In genomic region chr6:167828325-167828956, GRCh38 we compare ENCODE assay signal across 8 cellular contexts. TPM values are rescaled to one million over a fixed set of nuclear protein-coding genes. Genes with fewer than 3 reads are reported as not detected.
DNase-seq lines count a peak whose midpoint lies in the region; ATAC-seq and TF ChIP-seq lines count a peak whose summit lies in the region.

No MANE protein-coding gene starts in this region.

- ATAC-seq in WTC11, result no peak
- ATAC-seq in HG03432 (IDR thresholded peaks at IDR 0.05; ENCODE audit: unreplicated experiment), result no peak
- ATAC-seq in GM19324 (IDR thresholded peaks at IDR 0.05; ENCODE audit: low FRiP score, unreplicated experiment), result no peak

- CTCF ChIA-PET in WTC11 (lab: Charles Lee), result interaction anchor here (1.0 to 1.6 kb wide), 3 partner anchors 11 to 70 kb away, joined by 3 to 6 read pairs (median 3); no protein-coding TSS in a partner anchor

- peaks cover 44% of the 10 kb centered on the region for H3K4me1 Mint-ChIP-seq in activated CD4-positive, alpha-beta T cell treated with anti-CD3 and anti-CD28 coated beads, Interleukin-2, amount 10 ng/mL, durations not matched to agents 24 days and 14 days
- H3K4me1 Mint-ChIP-seq in WTC11, result peaks cover 59% of the 10 kb centered on the region

- DNase-seq in activated CD4-positive, alpha-beta T cell treated with anti-CD3 and anti-CD28 coated beads, Interleukin-2, amount 10 ng/mL, durations not matched to agents 24 days and 14 days, result no peak
- no peak for DNase-seq in activated CD4-positive, alpha-beta T cell treated with anti-CD3 and anti-CD28 coated beads, Interleukin-2, amount 50 U/mL, for 4 hours
- DNase-seq in WTC11 (ENCODE audit: low spot score), result no peak
- DNase-seq in OCI-M1 (lab: John Stamatoyannopoulos, UW), result no peak

- H3K27me3 ChIP-seq in iPS-18a (ENCODE audit: control insufficient read depth, insufficient read depth, low read length), result peaks cover 3% of the 10 kb centered on the region
- H3K27me3 ChIP-seq in subcutaneous abdominal adipose tissue (ENCODE audit: control insufficient read depth in 5 of 5, insufficient read depth in 4 of 5, low read length in 5 of 5), result peaks cover 0 to 2% (median 0%) of the 10 kb centered on the region in 5 donors

- no peaks in the 10 kb centered on the region for H3K9me3 Mint-ChIP-seq in activated CD4-positive, alpha-beta T cell treated with anti-CD3 and anti-CD28 coated beads, Interleukin-2, amount 10 ng/mL, durations not matched to agents 24 days and 14 days
- no peaks in the 10 kb centered on the region for H3K9me3 Mint-ChIP-seq in WTC11

- H3K9me3 ChIP-seq in iPS-18a (ENCODE audit: control insufficient read depth, low read depth, low read length) (no peaks in the 10 kb centered on the region), subcutaneous abdominal adipose tissue (ENCODE audit: control insufficient read depth in 5 of 5, low read length in 5 of 5) (no peaks in the 10 kb centered on the region)

- no peaks in the 10 kb centered on the region for H3K36me3 ChIP-seq in iPS-18a (ENCODE audit: control insufficient read depth, low read depth, low read length)
- no peaks in the 10 kb centered on the region for H3K36me3 ChIP-seq in subcutaneous abdominal adipose tissue (ENCODE audit: control insufficient read depth in 5 of 5, insufficient read depth in 5 of 5, low read length in 5 of 5)

- H3K4me1 ChIP-seq in iPS-18a (ENCODE audit: control insufficient read depth, low read depth, low read length), result peaks cover 35% of the 10 kb centered on the region
- H3K4me1 ChIP-seq in subcutaneous abdominal adipose tissue (ENCODE audit: control insufficient read depth in 5 of 5, insufficient read depth in 5 of 5, low read length in 5 of 5), result peaks cover 0 to 39% (median 30%) of the 10 kb centered on the region in 5 donors

- POLR2A ChIA-PET in WTC11 (lab: Charles Lee), result interaction anchor here (1.8 kb wide), 1 partner anchor 64 kb away, joined by 4 read pairs; no protein-coding TSS in a partner anchor

- peaks cover 66% of the 10 kb centered on the region for H3K27me3 Mint-ChIP-seq in activated CD4-positive, alpha-beta T cell treated with anti-CD3 and anti-CD28 coated beads, Interleukin-2, amount 10 ng/mL, durations not matched to agents 24 days and 14 days
- H3K27me3 Mint-ChIP-seq in WTC11 (ENCODE audit: low read depth), result peaks cover 5% of the 10 kb centered on the region; the same call in 1 of the 2 replicates

- peak overlapping the region; percentile 81 for H3K4me3 Mint-ChIP-seq in activated CD4-positive, alpha-beta T cell treated with anti-CD3 and anti-CD28 coated beads, Interleukin-2, amount 10 ng/mL, durations not matched to agents 24 days and 14 days
- H3K4me3 Mint-ChIP-seq in WTC11, result peak overlapping the region; percentile 94

- intact Hi-C loops in activated CD4-positive, alpha-beta T cell treated with anti-CD3 and anti-CD28 coated beads, Interleukin-2, amount 10 ng/mL, durations not matched to agents 24 days and 14 days (cut with micrococcal nuclease), result loop anchor here (2.0 to 5.0 kb wide), 4 partner anchors 28 to 1446 kb away; partner anchors contain the start of genes MPC1 and RPS6KA2

- peak overlapping the region; percentile 78 for H3K27ac Mint-ChIP-seq in activated CD4-positive, alpha-beta T cell treated with anti-CD3 and anti-CD28 coated beads, Interleukin-2, amount 10 ng/mL, durations not matched to agents 24 days and 14 days
- peak overlapping the region; percentile 8; the same call in 1 of the 2 replicates for H3K27ac Mint-ChIP-seq in WTC11

- H3K4me3 ChIP-seq in iPS-18a (ENCODE audit: low read length) (peak overlapping the region; percentile 93), subcutaneous abdominal adipose tissue (ENCODE audit: low read depth in 1 of 5, low read length in 5 of 5) (peak overlapping the region; percentile 75 to 82 (median 77))

- H3K36me3 Mint-ChIP-seq in activated CD4-positive, alpha-beta T cell treated with anti-CD3 and anti-CD28 coated beads, Interleukin-2, amount 10 ng/mL, durations not matched to agents 24 days and 14 days (ENCODE audit: low read depth), result peaks cover 2% of the 10 kb centered on the region
- H3K36me3 Mint-ChIP-seq in WTC11, result peaks cover 8% of the 10 kb centered on the region; the same call in 1 of the 2 replicates

- no peak for TF ChIP-seq CTCF in WTC11 (IDR thresholded peaks at IDR 0.05)

- peak overlapping the region; percentile 83 for H3K9ac ChIP-seq in iPS-18a (ENCODE audit: low read length)
- H3K9ac ChIP-seq in subcutaneous abdominal adipose tissue (ENCODE audit: low read length in 5 of 5), result peak overlapping the region in 4 of 5 donors; percentile 45 to 77 (median 66)

- no peak overlapping the region for H3K27ac ChIP-seq in iPS-18a (ENCODE audit: low read length)
- H3K27ac ChIP-seq in subcutaneous abdominal adipose tissue (ENCODE audit: low read depth, low read length), result peak overlapping the region; percentile 81

TF ChIP-seq in WTC11, 78 proteins besides CTCF, POLR2A, EP300 and RAD21 (continues in another document):
- TF ChIP-seq ZSCAN18 (CRISPR knock-in tag; IDR thresholded peaks at IDR 0.05) (no peak), SOX15 (CRISPR knock-in tag; IDR thresholded peaks at IDR 0.05) (no peak), SMAD3 (CRISPR knock-in tag; IDR thresholded peaks at IDR 0.05; ENCODE audit: borderline replicate concordance) (no peak), JAZF1 (CRISPR knock-in tag; IDR thresholded peaks at IDR 0.05) (no peak)
- TF ChIP-seq, protein P1, sequence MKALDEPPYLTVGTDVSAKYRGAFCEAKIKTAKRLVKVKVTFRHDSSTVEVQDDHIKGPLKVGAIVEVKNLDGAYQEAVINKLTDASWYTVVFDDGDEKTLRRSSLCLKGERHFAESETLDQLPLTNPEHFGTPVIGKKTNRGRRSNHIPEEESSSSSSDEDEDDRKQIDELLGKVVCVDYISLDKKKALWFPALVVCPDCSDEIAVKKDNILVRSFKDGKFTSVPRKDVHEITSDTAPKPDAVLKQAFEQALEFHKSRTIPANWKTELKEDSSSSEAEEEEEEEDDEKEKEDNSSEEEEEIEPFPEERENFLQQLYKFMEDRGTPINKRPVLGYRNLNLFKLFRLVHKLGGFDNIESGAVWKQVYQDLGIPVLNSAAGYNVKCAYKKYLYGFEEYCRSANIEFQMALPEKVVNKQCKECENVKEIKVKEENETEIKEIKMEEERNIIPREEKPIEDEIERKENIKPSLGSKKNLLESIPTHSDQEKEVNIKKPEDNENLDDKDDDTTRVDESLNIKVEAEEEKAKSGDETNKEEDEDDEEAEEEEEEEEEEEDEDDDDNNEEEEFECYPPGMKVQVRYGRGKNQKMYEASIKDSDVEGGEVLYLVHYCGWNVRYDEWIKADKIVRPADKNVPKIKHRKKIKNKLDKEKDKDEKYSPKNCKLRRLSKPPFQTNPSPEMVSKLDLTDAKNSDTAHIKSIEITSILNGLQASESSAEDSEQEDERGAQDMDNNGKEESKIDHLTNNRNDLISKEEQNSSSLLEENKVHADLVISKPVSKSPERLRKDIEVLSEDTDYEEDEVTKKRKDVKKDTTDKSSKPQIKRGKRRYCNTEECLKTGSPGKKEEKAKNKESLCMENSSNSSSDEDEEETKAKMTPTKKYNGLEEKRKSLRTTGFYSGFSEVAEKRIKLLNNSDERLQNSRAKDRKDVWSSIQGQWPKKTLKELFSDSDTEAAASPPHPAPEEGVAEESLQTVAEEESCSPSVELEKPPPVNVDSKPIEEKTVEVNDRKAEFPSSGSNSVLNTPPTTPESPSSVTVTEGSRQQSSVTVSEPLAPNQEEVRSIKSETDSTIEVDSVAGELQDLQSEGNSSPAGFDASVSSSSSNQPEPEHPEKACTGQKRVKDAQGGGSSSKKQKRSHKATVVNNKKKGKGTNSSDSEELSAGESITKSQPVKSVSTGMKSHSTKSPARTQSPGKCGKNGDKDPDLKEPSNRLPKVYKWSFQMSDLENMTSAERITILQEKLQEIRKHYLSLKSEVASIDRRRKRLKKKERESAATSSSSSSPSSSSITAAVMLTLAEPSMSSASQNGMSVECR (CRISPR knock-in tag; IDR thresholded peaks at IDR 0.05; ENCODE audit: borderline replicate concordance), result no peak
- TF ChIP-seq, protein P2, sequence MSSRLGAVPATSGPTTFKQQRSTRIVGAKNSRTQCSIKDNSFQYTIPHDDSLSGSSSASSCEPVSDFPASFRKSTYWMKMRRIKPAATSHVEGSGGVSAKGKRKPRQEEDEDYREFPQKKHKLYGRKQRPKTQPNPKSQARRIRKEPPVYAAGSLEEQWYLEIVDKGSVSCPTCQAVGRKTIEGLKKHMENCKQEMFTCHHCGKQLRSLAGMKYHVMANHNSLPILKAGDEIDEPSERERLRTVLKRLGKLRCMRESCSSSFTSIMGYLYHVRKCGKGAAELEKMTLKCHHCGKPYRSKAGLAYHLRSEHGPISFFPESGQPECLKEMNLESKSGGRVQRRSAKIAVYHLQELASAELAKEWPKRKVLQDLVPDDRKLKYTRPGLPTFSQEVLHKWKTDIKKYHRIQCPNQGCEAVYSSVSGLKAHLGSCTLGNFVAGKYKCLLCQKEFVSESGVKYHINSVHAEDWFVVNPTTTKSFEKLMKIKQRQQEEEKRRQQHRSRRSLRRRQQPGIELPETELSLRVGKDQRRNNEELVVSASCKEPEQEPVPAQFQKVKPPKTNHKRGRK (CRISPR knock-in tag; IDR thresholded peaks at IDR 0.05; ENCODE audit: borderline replicate concordance), result no peak

RNA-seq across cellular contexts. Expression of gene AFDN, which starts 1.7 kb away (rescaled TPM):
- total RNA-seq in activated CD4-positive, alpha-beta T cell treated with anti-CD3 and anti-CD28 coated beads, Interleukin-2, amount 10 ng/mL, durations not matched to agents 24 days and 14 days, result 40.8 and 42.2 TPM in 2 replicates
- 181 to 182 TPM (median 182 TPM) in 3 replicates for total RNA-seq in WTC11 (2021)
